5 cellular contexts compared by ENCODE assay signal in genomic region chr4:75692066-75692465, GRCh38. TPM values are rescaled to one million over a fixed set of nuclear protein-coding genes. Genes with fewer than 3 reads are reported as not detected.
DNase-seq lines count a peak whose midpoint lies in the region; ATAC-seq and TF ChIP-seq lines count a peak whose summit lies in the region.
"Not testable (repeated sequence)": the region's sequence is repeated elsewhere in the genome, so short reads cannot be mapped to it uniquely, and the experiment has no call there.

No MANE protein-coding gene starts in this region.

- H3K27ac ChIP-seq in WERI-Rb-1 (peak overlapping the region; percentile 37), psoas muscle (peak overlapping the region; percentile 87), gastrocnemius medialis (peak overlapping the region; percentile 84 to 91 (median 88)), skeletal muscle tissue (ENCODE audit: low read depth, low read length) (peak overlapping the region; percentile 69)

- H3K4me1 ChIP-seq in psoas muscle, result not testable (repeated sequence)
- H3K4me1 ChIP-seq in gastrocnemius medialis (peaks cover 28 to 44% of the 10 kb centered on the region in 2 donors), skeletal muscle tissue (ENCODE audit: control insufficient read depth in 3 of 3, insufficient read depth in 3 of 3, low read length in 3 of 3) (peaks cover 9 to 39% (median 19%) of the 10 kb centered on the region in 3 donors)

- WGBS in psoas muscle, 3 donors, result 35 to 60% (median 49%) methylated on average over 5 of the region's 5 CpGs

- not testable (repeated sequence) for H3K36me3 ChIP-seq in WERI-Rb-1; gastrocnemius medialis; skeletal muscle tissue (ENCODE audit: control insufficient read depth in 3 of 3, insufficient read depth in 3 of 3, low read length in 3 of 3)
- H3K36me3 ChIP-seq in psoas muscle (ENCODE audit: insufficient read depth in 1 of 2, low read depth in 1 of 2), result peaks cover 0 to 18% of the 10 kb centered on the region in 2 donors

- H3K27me3 ChIP-seq in WERI-Rb-1 (ENCODE audit: insufficient read depth, low read depth, severe bottlenecking); psoas muscle (ENCODE audit: insufficient read depth in 3 of 3, low read length in 2 of 3); gastrocnemius medialis; skeletal muscle tissue (ENCODE audit: control insufficient read depth in 3 of 3, insufficient read depth in 3 of 3, low read length in 3 of 3): not testable (repeated sequence)

- peak; percentile 48 to 54 for TF ChIP-seq POLR2A in gastrocnemius medialis (IDR thresholded peaks at IDR 0.05)

- ATAC-seq in psoas muscle, result peak; percentile 67 to 81 (median 76)
- ATAC-seq in gastrocnemius medialis, result peak; percentile 86 to 95

- TF ChIP-seq CTCF in WERI-Rb-1 (IDR thresholded peaks at IDR 0.05; ENCODE audit: low read depth, low read length); psoas muscle (IDR thresholded peaks at IDR 0.05); gastrocnemius medialis (IDR thresholded peaks at IDR 0.05 in 4 of 5, conservative IDR thresholded peaks at IDR 0.05 in 1 of 5): not testable (repeated sequence)

- H3K9ac ChIP-seq in skeletal muscle tissue (ENCODE audit: low read depth in 1 of 3, low read length in 3 of 3), result peak overlapping the region in 1 of 3 donors; percentile 21

- not testable (repeated sequence) for H3K9me3 ChIP-seq in WERI-Rb-1 (ENCODE audit: severe bottlenecking); psoas muscle; gastrocnemius medialis; skeletal muscle tissue (ENCODE audit: control insufficient read depth in 3 of 3, low read length in 3 of 3)

- in situ Hi-C loops in gastrocnemius medialis (cut with MboI; ENCODE audit: low sequenced_read_pairs in 4 of 4), result not testable (repeated sequence)

- not testable (repeated sequence) for H3K4me3 ChIP-seq in WERI-Rb-1 (ENCODE audit: low read depth, low read length); gastrocnemius medialis; skeletal muscle tissue (ENCODE audit: low read length in 3 of 3)
- H3K4me3 ChIP-seq in psoas muscle, result peak overlapping the region; percentile 29

- intact Hi-C loops in psoas muscle (cut with DNase I); gastrocnemius medialis (cut with DNase I; ENCODE audit: low total_unique reads): not testable (repeated sequence)

- DNase-seq in NCI-H82 (lab: John Stamatoyannopoulos, UW), result peak; percentile 10
- peak; percentile 14 for DNase-seq in WERI-Rb-1
- DNase-seq in psoas muscle, result not testable (repeated sequence)
- DNase-seq in gastrocnemius medialis, result peak; percentile 61 to 74

RNA-seq across cellular contexts. Expression of gene G3BP2, which starts 18.9 kb away (rescaled TPM):
- total RNA-seq in psoas muscle (100 to 1,000 TPM; 126 to 219 (median 156) TPM), gastrocnemius medialis (100 to 1,000 TPM; 123 to 226 (median 132) TPM), skeletal muscle tissue (175 TPM)
- polyA plus RNA-seq in psoas muscle, result 100 to 1,000 TPM in 1 of 3 donors, 10 to 100 TPM in 2; 34.8 to 145 (median 39.5) TPM

RNA-seq across cellular contexts. Expression of gene USO1, which starts 32.3 kb away (rescaled TPM):
- total RNA-seq in psoas muscle (100 to 1,000 TPM; 175 to 210 (median 180) TPM), gastrocnemius medialis (100 to 1,000 TPM; 213 to 328 (median 254) TPM), skeletal muscle tissue (135 TPM)
- 100 to 1,000 TPM in 2 of 3 donors, 10 to 100 TPM in 1; 49.5 to 224 (median 136) TPM for polyA plus RNA-seq in psoas muscle

Comparison
In these comparisons a context has a peak if more than half of its experiments do, and no peak if none do; other contexts are left out.
1. H3K27ac ChIP-seq: peak in every context shown above with its lines; median percentile 88 in gastrocnemius medialis; 87 in psoas muscle; 69 in skeletal muscle tissue; 37 in WERI-Rb-1.